Comparison of ENCODE assay signal across 12 cellular contexts in the genomic region with DNA sequence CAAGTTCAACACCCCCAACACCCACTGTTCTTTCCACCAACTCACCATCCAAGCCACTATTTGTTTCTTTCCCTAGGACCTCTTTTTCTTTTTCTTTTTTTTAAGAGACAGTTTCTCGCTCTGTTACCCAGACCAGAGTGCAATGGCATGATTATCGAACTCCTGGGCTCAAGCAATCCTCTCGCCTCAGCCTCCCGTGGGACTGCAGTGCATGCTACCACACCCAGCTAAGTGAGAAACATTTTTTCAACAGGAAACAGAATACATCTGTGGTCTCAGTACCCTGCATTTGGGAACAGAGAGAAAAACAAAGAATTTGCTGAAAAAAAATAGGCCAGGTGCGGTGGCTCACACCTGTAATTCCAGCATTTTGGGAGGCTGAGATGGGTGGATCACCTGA. TPM values are rescaled to one million over a fixed set of nuclear protein-coding genes. Genes with fewer than 3 reads are reported as not detected.
DNase-seq lines count a peak whose midpoint lies in the region; ATAC-seq and TF ChIP-seq lines count a peak whose summit lies in the region.
"Had no signal": no experiment of that assay in that cellular context is flagged by ENCODE, and none has a peak within 500 bp of the region (broad histone marks: within the 10 kb centered on the region; RNA-seq: fewer than 3 reads in every experiment).

No MANE protein-coding gene starts in this region.

- H3K4me1 ChIP-seq in heart right ventricle (peaks cover 66 to 100% (median 98%) of the 10 kb centered on the region in 9 donors), upper lobe of left lung (peaks cover 87 to 96% (median 92%) of the 10 kb centered on the region in 4 donors), neural progenitor cell (no peaks in the 10 kb centered on the region)

- intact Hi-C loops in heart right ventricle (cut with DNase I) (no loop called here), Right ventricle myocardium superior (cut with DNase I) (no loop called here)

- H2AFZ ChIP-seq in neural progenitor cell (replicated peaks): no peak overlapping the region

- H3K27me3 Mint-ChIP-seq in effector memory CD8-positive, alpha-beta T cell: no peaks in the 10 kb centered on the region
- H3K27me3 Mint-ChIP-seq in neural progenitor cell (ENCODE audit: insufficient read depth, low read depth): peaks cover 4% of the 10 kb centered on the region

- H4K20me1 ChIP-seq in neural progenitor cell (ENCODE audit: low read depth): no peaks in the 10 kb centered on the region

- H3K4me3 Mint-ChIP-seq in effector memory CD8-positive, alpha-beta T cell: peak overlapping the region; percentile 73 to 80
- no peak overlapping the region for H3K4me3 Mint-ChIP-seq in neural progenitor cell
- H3K4me3 Mint-ChIP-seq: neural crest cell had no signal

- no peaks in the 10 kb centered on the region for H3K9me3 Mint-ChIP-seq in effector memory CD8-positive, alpha-beta T cell
- H3K9me3 Mint-ChIP-seq in neural progenitor cell: no peaks in the 10 kb centered on the region
- H3K9me3 Mint-ChIP-seq: neural crest cell had no signal

- 72 to 77% methylated on average over 5 of the region's 5 CpGs for WGBS in heart right ventricle, 2 donors
- 76 to 83% methylated on average over 5 of the region's 5 CpGs for WGBS in upper lobe of left lung, 2 donors

- peak overlapping the region in 6 of 10 donors; percentile 8 to 81 (median 57) for H3K27ac ChIP-seq in heart right ventricle
- peak overlapping the region; percentile 47 to 74 (median 65) for H3K27ac ChIP-seq in upper lobe of left lung
- H3K27ac ChIP-seq in neural progenitor cell: no peak overlapping the region

- no peak overlapping the region for H3K4me2 ChIP-seq in neural progenitor cell

- no peak for TF ChIP-seq EP300 in upper lobe of left lung (IDR thresholded peaks at IDR 0.05)

- no peaks in the 10 kb centered on the region for H3F3A ChIP-seq in neural progenitor cell (ENCODE audit: low read depth)

- H3K79me2 ChIP-seq in neural progenitor cell (ENCODE audit: low read depth): no peaks in the 10 kb centered on the region

- DNase-seq in heart right ventricle (no peak), Right ventricle myocardium superior (no peak), upper lobe of left lung (peak in 1 of 2 donors; percentile 17), SKM-1 (lab: John Stamatoyannopoulos, UW; ENCODE audit: unreplicated experiment) (no peak), neural progenitor cell (ENCODE audit: low spot score) (no peak), NCI-H128 (lab: John Stamatoyannopoulos, UW; ENCODE audit: unreplicated experiment) (no peak)
- peak in 1 of 3 experiments; percentile 35 for DNase-seq in effector memory CD8-positive, alpha-beta T cell
- DNase-seq: activated CD4-positive, CD25-positive, alpha-beta regulatory T cell treated with anti-CD3 and anti-CD28 coated beads, Interleukin-2, amount 50 U/mL, for 72 hours; cerebellar nuclear complex; glutamatergic neuron had no signal

- H3K9ac ChIP-seq in neural progenitor cell: no peak overlapping the region

- H3K9me3 ChIP-seq in heart right ventricle (no peaks in the 10 kb centered on the region), upper lobe of left lung (no peaks in the 10 kb centered on the region), neural progenitor cell (ENCODE audit: low read depth) (no peaks in the 10 kb centered on the region)

- no peak for TF ChIP-seq CTCF in heart right ventricle (IDR thresholded peaks at IDR 0.05)
- TF ChIP-seq CTCF in upper lobe of left lung (IDR thresholded peaks at IDR 0.05): no peak
- no peak for TF ChIP-seq CTCF in neural progenitor cell (IDR thresholded peaks at IDR 0.05)

- peaks cover 81% of the 10 kb centered on the region for H3K36me3 Mint-ChIP-seq in effector memory CD8-positive, alpha-beta T cell (ENCODE audit: insufficient read depth)
- H3K36me3 Mint-ChIP-seq in neural progenitor cell: peaks cover 2% of the 10 kb centered on the region

- peak overlapping the region; percentile 66 to 98 for H3K27ac Mint-ChIP-seq in effector memory CD8-positive, alpha-beta T cell
- no peak overlapping the region for H3K27ac Mint-ChIP-seq in neural progenitor cell

- no peaks in the 10 kb centered on the region for H3K27me3 ChIP-seq in heart right ventricle
- no peaks in the 10 kb centered on the region for H3K27me3 ChIP-seq in upper lobe of left lung
- H3K27me3 ChIP-seq in neural progenitor cell: no peaks in the 10 kb centered on the region

- TF ChIP-seq POLR2A in upper lobe of left lung (IDR thresholded peaks at IDR 0.05): no peak

- H3K4me3 ChIP-seq in heart right ventricle (no peak overlapping the region), upper lobe of left lung (no peak overlapping the region), neural progenitor cell (no peak overlapping the region)

- ATAC-seq in heart right ventricle (no peak), Right ventricle myocardium superior (ENCODE audit: poor library complexity) (no peak), HG03139 (IDR thresholded peaks at IDR 0.05; ENCODE audit: unreplicated experiment) (peak; percentile 39), upper lobe of left lung (ENCODE audit: low FRiP score in 2 of 2) (no peak)
- peak; percentile 48 for ATAC-seq in effector memory CD8-positive, alpha-beta T cell (replicated peaks)

- H3K36me3 ChIP-seq in heart right ventricle (peaks cover 0 to 5% (median 0%) of the 10 kb centered on the region in 9 donors), upper lobe of left lung (no peaks in the 10 kb centered on the region), neural progenitor cell (no peaks in the 10 kb centered on the region)

- H3K4me1 Mint-ChIP-seq in effector memory CD8-positive, alpha-beta T cell (ENCODE audit: low read depth in 2 of 2): peaks cover 76 to 81% of the 10 kb centered on the region in 2 donors
- H3K4me1 Mint-ChIP-seq in neural progenitor cell: peaks cover 22% of the 10 kb centered on the region

RNA-seq across cellular contexts. Expression of a gene that starts 24.6 kb away (rescaled TPM):
- total RNA-seq in heart right ventricle (100 to 1,000 TPM in 1 of 10 donors, 10 to 100 TPM in 9; 30.0 to 117 (median 43.1) TPM), Right ventricle myocardium superior (41.0 TPM), upper lobe of left lung (10 to 100 TPM; 26.2 to 83.3 (median 70.8) TPM), neural progenitor cell (ENCODE audit: low replicate concordance) (7.3 and 7.5 TPM in 2 replicates)
- polyA plus RNA-seq in heart right ventricle: 10 to 100 TPM; 14.8 to 29.0 TPM

Comparison
In these comparisons a context has a peak if more than half of its experiments do, and no peak if none do; other contexts are left out.
1. ATAC-seq: peak in HG03139 (single experiment) and effector memory CD8-positive, alpha-beta T cell (single experiment); none in heart right ventricle (0 of 8), Right ventricle myocardium superior (single experiment) and upper lobe of left lung (0 of 2).